In genomic region chr10:32446701-32447406, GRCh38 we compare ENCODE assay signal across 8 cellular contexts. TPM values are rescaled to one million over a fixed set of nuclear protein-coding genes. Genes with fewer than 3 reads are reported as not detected.
A peak's percentile ranks its signal among the peaks of the same experiment; 100 is the strongest.
DNase-seq lines count a peak whose midpoint lies in the region; ATAC-seq, FAIRE-seq and TF ChIP-seq lines count a peak whose summit lies in the region.

No MANE protein-coding gene starts in this region.

- peak overlapping the region; percentile 93 for H3K9ac ChIP-seq in colonic mucosa (ENCODE audit: low read depth in 2 of 2, low read length in 2 of 2)

- peak; percentile 13 to 35 (median 26) for ATAC-seq in right lobe of liver
- ATAC-seq in thoracic aorta (ENCODE audit: insufficient number of reproducible peaks, low FRiP score, low read depth), result no peak
- ATAC-seq in HG02642 (IDR thresholded peaks at IDR 0.05; ENCODE audit: poor library complexity, unreplicated experiment), result no peak

- intact Hi-C loops in colonic mucosa (cut with DNase I) (loop anchor here (5.0 kb wide), 1 partner anchor 65 kb away; no protein-coding TSS in a partner anchor), right lobe of liver (cut with DNase I) (no loop called here)

- peak overlapping the region; percentile 54 for H3K4me3 ChIP-seq in colonic mucosa
- peak overlapping the region; percentile 36 to 77 (median 61) for H3K4me3 ChIP-seq in right lobe of liver
- H3K4me3 ChIP-seq in thoracic aorta, result peak overlapping the region; percentile 87

- H3K36me3 ChIP-seq in colonic mucosa (no peaks in the 10 kb centered on the region), right lobe of liver (no peaks in the 10 kb centered on the region), thoracic aorta (peaks cover 4% of the 10 kb centered on the region)

- TF ChIP-seq CTCF in colonic mucosa (IDR thresholded peaks at IDR 0.05), result no peak
- no peak for TF ChIP-seq CTCF in right lobe of liver (IDR thresholded peaks at IDR 0.05)
- no peak for TF ChIP-seq CTCF in thoracic aorta (IDR thresholded peaks at IDR 0.05)

- H3K27ac ChIP-seq in colonic mucosa (peak overlapping the region; percentile 96), right lobe of liver (peak overlapping the region; percentile 75 to 92 (median 84)), thoracic aorta (peak overlapping the region; percentile 89 to 95)

- no peaks in the 10 kb centered on the region for H3K27me3 ChIP-seq in colonic mucosa
- H3K27me3 ChIP-seq in right lobe of liver, result no peaks in the 10 kb centered on the region
- H3K27me3 ChIP-seq in thoracic aorta (replicated peaks; ENCODE audit: insufficient read depth), result no peaks in the 10 kb centered on the region

- DNase-seq in AG20443 (ENCODE audit: low spot score), result peak; percentile 11
- DNase-seq in GM18507 (ENCODE audit: extremely low spot score, insufficient read length, low read depth), result no peak
- peak; percentile 76 for DNase-seq in OCI-M1 (lab: John Stamatoyannopoulos, UW)
- DNase-seq in colonic mucosa, result peak; percentile 28
- DNase-seq in right lobe of liver, result no peak
- no peak for DNase-seq in thoracic aorta (ENCODE audit: low spot score)
- DNase-seq in stimulated activated CD4-positive, alpha-beta T cell treated with anti-CD3 and anti-CD28 coated beads, Interleukin-1b, Interleukin-23, amount 100 ng/mL, for 48 hours, result no peak

- TF ChIP-seq POLR2A in right lobe of liver (IDR thresholded peaks at IDR 0.05), result no peak

- H3K4me1 ChIP-seq in colonic mucosa, result no peaks in the 10 kb centered on the region
- H3K4me1 ChIP-seq in right lobe of liver, result no peaks in the 10 kb centered on the region
- peaks cover 4 to 13% of the 10 kb centered on the region in 2 donors for H3K4me1 ChIP-seq in thoracic aorta (ENCODE audit: control insufficient read depth in 1 of 2, low read depth in 2 of 2)

- WGBS in right lobe of liver (ENCODE audit: insufficient coverage, low coverage, low lambda C conversion rate, missing lambda C conversion rate), result 12% methylated on average over 12 of the region's 12 CpGs

- H3K9me3 ChIP-seq in colonic mucosa (no peaks in the 10 kb centered on the region), right lobe of liver (no peaks in the 10 kb centered on the region), thoracic aorta (no peaks in the 10 kb centered on the region)

- peak; percentile 77 for FAIRE-seq in GM18507 (lab: Jason Lieb, UNC)

RNA-seq across cellular contexts. Expression of gene CCDC7, which starts 0.9 kb away (rescaled TPM):
- 1 to 10 TPM; 9.9 TPM for total RNA-seq in colonic mucosa
- total RNA-seq in right lobe of liver, result 10 to 100 TPM in 1 of 6 experiments, 1 to 10 TPM in 5; 4.1 to 12.4 (median 6.0) TPM
- 10 to 100 TPM; 35.6 to 70.8 TPM for total RNA-seq in thoracic aorta

Comparison
In these comparisons a context has a peak if more than half of its experiments do, and no peak if none do; other contexts are left out.
1. DNase-seq: peak in AG20443 (single experiment), OCI-M1 (single experiment) and colonic mucosa (single experiment); none in GM18507 (single experiment), right lobe of liver (0 of 3), thoracic aorta (single experiment) and stimulated activated CD4-positive, alpha-beta T cell treated with anti-CD3 and anti-CD28 coated beads, Interleukin-1b, Interleukin-23, amount 100 ng/mL, for 48 hours (single experiment).
2. ATAC-seq: peak in right lobe of liver (4 of 4); none in thoracic aorta (single experiment) and HG02642 (single experiment).
3. Peak in every context shown above with its lines, with median percentiles within 50 percentile points of each other: H3K27ac ChIP-seq and H3K4me3 ChIP-seq.